19 cellular contexts compared by ENCODE assay signal in the genomic region with DNA sequence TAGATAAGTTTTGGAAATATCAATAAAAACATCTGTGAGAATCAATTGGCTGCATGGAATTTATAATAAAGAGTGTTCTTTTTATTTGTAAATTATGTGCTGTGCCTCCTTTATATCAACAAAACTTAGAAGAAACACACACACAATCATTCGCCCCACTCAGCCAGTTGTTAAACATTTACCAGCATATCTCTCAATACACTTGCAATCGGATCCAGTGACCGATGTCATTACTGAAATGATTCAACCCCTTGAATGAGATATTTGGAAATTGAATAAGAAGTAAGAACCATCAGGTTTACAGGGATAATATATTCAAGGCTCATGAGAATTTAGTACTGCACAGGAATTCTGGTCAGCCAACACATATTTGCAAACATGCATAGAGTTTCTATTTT. TPM values are rescaled to one million over a fixed set of nuclear protein-coding genes. Genes with fewer than 3 reads are reported as not detected.
A peak's percentile ranks its signal among the peaks of the same experiment; 100 is the strongest.
DNase-seq lines count a peak whose midpoint lies in the region; ATAC-seq and TF ChIP-seq lines count a peak whose summit lies in the region.
"Had no signal": no experiment of that assay in that cellular context is flagged by ENCODE, and none has a peak within 500 bp of the region (broad histone marks: within the 10 kb centered on the region; RNA-seq: fewer than 3 reads in every experiment).

No MANE protein-coding gene starts in this region.

- TF ChIP-seq CTCF in 22Rv1 (IDR thresholded peaks at IDR 0.05) = no peak
- no peak for TF ChIP-seq CTCF in Calu3 (IDR thresholded peaks at IDR 0.05; ENCODE audit: unreplicated experiment)
- no peak for TF ChIP-seq CTCF in epithelial cell of proximal tubule (conservative IDR thresholded peaks at IDR 0.05; ENCODE audit: low read depth, low read length)
- TF ChIP-seq CTCF in nephron (IDR thresholded peaks at IDR 0.05; ENCODE audit: unreplicated experiment in 3 of 3) = no peak
- TF ChIP-seq CTCF in CD4-positive, alpha-beta T cell (IDR thresholded peaks at IDR 0.05) = no peak
- no peak for TF ChIP-seq CTCF in GM10248 (IDR thresholded peaks at IDR 0.05; ENCODE audit: control extremely low read depth, extremely low read depth, low read depth, missing control alignments)

- intact Hi-C loops in Calu3 (cut with micrococcal nuclease; ENCODE audit: unreplicated experiment) = loop anchor here (10.0 kb wide), 1 partner anchor 329 kb away; no protein-coding TSS in a partner anchor
- intact Hi-C loops in CD4-positive, alpha-beta T cell (cut with DNase I, micrococcal nuclease) = no loop called here

- H3K9me3 ChIP-seq in CD4-positive, alpha-beta T cell (ENCODE audit: control insufficient read depth, low read length) = no peaks in the 10 kb centered on the region
- H3K9me3 ChIP-seq: BE2C, HAP-1, SJSA1 had no signal

- H3K27ac ChIP-seq in 22Rv1 = peak overlapping the region; percentile 57
- H3K27ac ChIP-seq in CD4-positive, alpha-beta T cell (ENCODE audit: low read depth, low read length) = no peak overlapping the region
- H3K27ac ChIP-seq: GM23248, SJSA1 had no signal

- H3K4me3 Mint-ChIP-seq in Calu3 (ENCODE audit: low read depth, unreplicated experiment) (peak overlapping the region; percentile 29), nephron (no peak overlapping the region)
- H3K4me3 Mint-ChIP-seq in CD4-positive, alpha-beta T cell = no peak overlapping the region

- H3K9me3 Mint-ChIP-seq in Calu3 (ENCODE audit: low read depth, unreplicated experiment) (no peaks in the 10 kb centered on the region), nephron (peaks cover 6% of the 10 kb centered on the region)
- no peaks in the 10 kb centered on the region for H3K9me3 Mint-ChIP-seq in CD4-positive, alpha-beta T cell

- H3K27ac Mint-ChIP-seq in Calu3 (ENCODE audit: unreplicated experiment) (peak overlapping the region; percentile 87), nephron (peak overlapping the region; percentile 29 to 87 (median 78))
- H3K27ac Mint-ChIP-seq in CD4-positive, alpha-beta T cell = no peak overlapping the region

- ATAC-seq in CD4-positive, alpha-beta T cell (ENCODE audit: poor library complexity) = no peak
- ATAC-seq in HG03571 (IDR thresholded peaks at IDR 0.05; ENCODE audit: unreplicated experiment) = no peak
- ATAC-seq: Right ventricle myocardium inferior had no signal

- H3K4me3 ChIP-seq in epithelial cell of proximal tubule (ENCODE audit: low read depth, low read length) = no peak overlapping the region
- H3K4me3 ChIP-seq: GM23248, HAP-1, SJSA1 had no signal

- DNase-seq in Calu3 (peak; percentile 29), epithelial cell of proximal tubule (ENCODE audit: low read depth) (peak; percentile 18), GM10248 (ENCODE audit: extremely low spot score) (no peak)
- no peak for DNase-seq in activated CD4-positive, alpha-beta T cell treated with anti-CD3 and anti-CD28 coated beads, Interleukin-2, amount 50 U/mL, for 48 hours
- no peak for DNase-seq in CD4-positive, alpha-beta T cell
- DNase-seq: BE2C, GDM1, GM23248, Kasumi-1, NCI-H1694, NCI-H2081 treated with DMSO at 0.1 percent for 48 hours, NCI-H2171 treated with DMSO at 0.1 percent for 48 hours, NCI-H524 treated with DMSO at 0.1 percent for 48 hours had no signal

- no peaks in the 10 kb centered on the region for H3K27me3 ChIP-seq in CD4-positive, alpha-beta T cell (ENCODE audit: control insufficient read depth, insufficient read depth, low read length)
- H3K27me3 ChIP-seq: BE2C, SJSA1 had no signal

- H3K27me3 Mint-ChIP-seq in Calu3 (ENCODE audit: unreplicated experiment) (no peaks in the 10 kb centered on the region), nephron (ENCODE audit: low read depth) (no peaks in the 10 kb centered on the region)
- H3K27me3 Mint-ChIP-seq in CD4-positive, alpha-beta T cell = no peaks in the 10 kb centered on the region

- H3K36me3 Mint-ChIP-seq in Calu3 (ENCODE audit: insufficient read depth, unreplicated experiment) (peaks cover 12% of the 10 kb centered on the region), nephron (ENCODE audit: low read depth) (peaks cover 18% of the 10 kb centered on the region)
- peaks cover 45% of the 10 kb centered on the region for H3K36me3 Mint-ChIP-seq in CD4-positive, alpha-beta T cell (ENCODE audit: low read depth)

- H3K4me1 Mint-ChIP-seq in Calu3 (ENCODE audit: low read depth, unreplicated experiment) (peaks cover 69% of the 10 kb centered on the region), nephron (peaks cover 37% of the 10 kb centered on the region)
- peaks cover 71% of the 10 kb centered on the region for H3K4me1 Mint-ChIP-seq in CD4-positive, alpha-beta T cell (ENCODE audit: low read depth)

- no TSS peak for BruUV-seq in Calu3 (replicated peaks; lab: Mats Ljungman, UMichigan)

- POLR2A ChIA-PET in CD4-positive, alpha-beta T cell (lab: Charles Lee) = no interaction called here
- POLR2A ChIA-PET in GM10248 (lab: Yijun Ruan, JAX) = no interaction called here

- CTCF ChIA-PET in Calu3 (lab: Charles Lee) = interaction anchor here (0.6 kb wide), 1 partner anchor 383 kb away, joined by 4 read pairs; no protein-coding TSS in a partner anchor
- CTCF ChIA-PET in CD4-positive, alpha-beta T cell (lab: Charles Lee) = no interaction called here
- CTCF ChIA-PET in GM10248 (lab: Yijun Ruan, JAX) = no interaction called here

RNA-seq across cellular contexts. Expression of a gene that starts 35.6 kb away (rescaled TPM):
- 12.7 and 14.5 TPM in 2 replicates for total RNA-seq in Calu3 (2022)
- 3.0 and 4.8 TPM in 2 replicates for total RNA-seq in epithelial cell of proximal tubule
- total RNA-seq in CD4-positive, alpha-beta T cell = 10 to 100 TPM; 12.6 to 12.8 TPM

Comparison
In these comparisons a context has a peak if more than half of its experiments do, and no peak if none do; other contexts are left out.
1. DNase-seq: peak in Calu3 (single experiment) and epithelial cell of proximal tubule (single experiment); none in activated CD4-positive, alpha-beta T cell treated with anti-CD3 and anti-CD28 coated beads, Interleukin-2, amount 50 U/mL, for 48 hours (0 of 2), CD4-positive, alpha-beta T cell (0 of 10) and GM10248 (single experiment).